ENCODE assay signal across 1 cellular context in genomic region chr6:132816665-132817064, GRCh38.
TF ChIP-seq lines count a peak whose summit lies in the region.

No MANE protein-coding gene starts in this region.

TF ChIP-seq in GM23338, 12 proteins besides CTCF, POLR2A, EP300 and RAD21 (continued from another document):
- TF ChIP-seq, protein P1, sequence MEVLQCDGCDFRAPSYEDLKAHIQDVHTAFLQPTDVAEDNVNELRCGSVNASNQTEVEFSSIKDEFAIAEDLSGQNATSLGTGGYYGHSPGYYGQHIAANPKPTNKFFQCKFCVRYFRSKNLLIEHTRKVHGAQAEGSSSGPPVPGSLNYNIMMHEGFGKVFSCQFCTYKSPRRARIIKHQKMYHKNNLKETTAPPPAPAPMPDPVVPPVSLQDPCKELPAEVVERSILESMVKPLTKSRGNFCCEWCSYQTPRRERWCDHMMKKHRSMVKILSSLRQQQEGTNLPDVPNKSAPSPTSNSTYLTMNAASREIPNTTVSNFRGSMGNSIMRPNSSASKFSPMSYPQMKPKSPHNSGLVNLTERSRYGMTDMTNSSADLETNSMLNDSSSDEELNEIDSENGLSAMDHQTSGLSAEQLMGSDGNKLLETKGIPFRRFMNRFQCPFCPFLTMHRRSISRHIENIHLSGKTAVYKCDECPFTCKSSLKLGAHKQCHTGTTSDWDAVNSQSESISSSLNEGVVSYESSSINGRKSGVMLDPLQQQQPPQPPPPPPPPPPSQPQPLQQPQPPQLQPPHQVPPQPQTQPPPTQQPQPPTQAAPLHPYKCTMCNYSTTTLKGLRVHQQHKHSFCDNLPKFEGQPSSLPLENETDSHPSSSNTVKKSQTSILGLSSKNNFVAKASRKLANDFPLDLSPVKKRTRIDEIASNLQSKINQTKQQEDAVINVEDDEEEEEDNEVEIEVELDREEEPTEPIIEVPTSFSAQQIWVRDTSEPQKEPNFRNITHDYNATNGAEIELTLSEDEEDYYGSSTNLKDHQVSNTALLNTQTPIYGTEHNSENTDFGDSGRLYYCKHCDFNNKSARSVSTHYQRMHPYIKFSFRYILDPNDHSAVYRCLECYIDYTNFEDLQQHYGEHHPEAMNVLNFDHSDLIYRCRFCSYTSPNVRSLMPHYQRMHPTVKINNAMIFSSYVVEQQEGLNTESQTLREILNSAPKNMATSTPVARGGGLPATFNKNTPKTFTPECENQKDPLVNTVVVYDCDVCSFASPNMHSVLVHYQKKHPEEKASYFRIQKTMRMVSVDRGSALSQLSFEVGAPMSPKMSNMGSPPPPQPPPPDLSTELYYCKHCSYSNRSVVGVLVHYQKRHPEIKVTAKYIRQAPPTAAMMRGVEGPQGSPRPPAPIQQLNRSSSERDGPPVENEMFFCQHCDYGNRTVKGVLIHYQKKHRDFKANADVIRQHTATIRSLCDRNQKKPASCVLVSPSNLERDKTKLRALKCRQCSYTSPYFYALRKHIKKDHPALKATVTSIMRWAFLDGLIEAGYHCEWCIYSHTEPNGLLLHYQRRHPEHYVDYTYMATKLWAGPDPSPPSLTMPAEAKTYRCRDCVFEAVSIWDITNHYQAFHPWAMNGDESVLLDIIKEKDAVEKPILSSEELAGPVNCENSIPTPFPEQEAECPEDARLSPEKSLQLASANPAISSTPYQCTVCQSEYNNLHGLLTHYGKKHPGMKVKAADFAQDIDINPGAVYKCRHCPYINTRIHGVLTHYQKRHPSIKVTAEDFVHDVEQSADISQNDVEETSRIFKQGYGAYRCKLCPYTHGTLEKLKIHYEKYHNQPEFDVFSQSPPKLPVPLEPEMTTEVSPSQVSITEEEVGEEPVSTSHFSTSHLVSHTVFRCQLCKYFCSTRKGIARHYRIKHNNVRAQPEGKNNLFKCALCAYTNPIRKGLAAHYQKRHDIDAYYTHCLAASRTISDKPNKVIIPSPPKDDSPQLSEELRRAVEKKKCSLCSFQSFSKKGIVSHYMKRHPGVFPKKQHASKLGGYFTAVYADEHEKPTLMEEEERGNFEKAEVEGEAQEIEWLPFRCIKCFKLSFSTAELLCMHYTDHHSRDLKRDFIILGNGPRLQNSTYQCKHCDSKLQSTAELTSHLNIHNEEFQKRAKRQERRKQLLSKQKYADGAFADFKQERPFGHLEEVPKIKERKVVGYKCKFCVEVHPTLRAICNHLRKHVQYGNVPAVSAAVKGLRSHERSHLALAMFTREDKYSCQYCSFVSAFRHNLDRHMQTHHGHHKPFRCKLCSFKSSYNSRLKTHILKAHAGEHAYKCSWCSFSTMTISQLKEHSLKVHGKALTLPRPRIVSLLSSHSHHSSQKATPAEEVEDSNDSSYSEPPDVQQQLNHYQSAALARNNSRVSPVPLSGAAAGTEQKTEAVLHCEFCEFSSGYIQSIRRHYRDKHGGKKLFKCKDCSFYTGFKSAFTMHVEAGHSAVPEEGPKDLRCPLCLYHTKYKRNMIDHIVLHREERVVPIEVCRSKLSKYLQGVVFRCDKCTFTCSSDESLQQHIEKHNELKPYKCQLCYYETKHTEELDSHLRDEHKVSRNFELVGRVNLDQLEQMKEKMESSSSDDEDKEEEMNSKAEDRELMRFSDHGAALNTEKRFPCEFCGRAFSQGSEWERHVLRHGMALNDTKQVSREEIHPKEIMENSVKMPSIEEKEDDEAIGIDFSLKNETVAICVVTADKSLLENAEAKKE (CRISPR knock-in tag; IDR thresholded peaks at IDR 0.05), result no peak
